In the genomic region with DNA sequence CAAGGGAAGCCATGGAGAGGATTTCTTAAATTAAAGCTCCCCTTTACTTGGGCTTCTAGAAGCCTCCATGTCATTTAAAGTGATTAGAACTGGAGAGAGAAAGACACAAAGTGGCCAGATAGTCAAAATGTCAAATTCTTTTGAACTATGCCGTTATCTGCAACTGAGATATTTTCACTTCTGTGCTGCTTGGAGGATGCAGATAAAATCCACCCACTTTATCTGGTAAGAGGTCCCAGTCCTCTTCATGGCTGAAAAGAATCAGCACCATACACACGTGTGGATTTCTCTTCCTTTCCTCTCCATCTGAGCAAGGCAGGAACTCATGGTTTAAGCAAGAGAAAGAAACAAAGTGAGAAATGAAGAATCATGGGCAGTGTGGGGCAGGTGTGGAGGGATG, we compare ENCODE assay signal across 10 cellular contexts.
"Had no signal": no experiment of that assay in that cellular context is flagged by ENCODE, and none has a peak within 500 bp of the region (broad histone marks: within the 10 kb centered on the region; RNA-seq: fewer than 3 reads in every experiment).

No MANE protein-coding gene starts in this region.

- DNase-seq: amniotic stem cell; dorsolateral prefrontal cortex; foreskin keratinocyte; glutamatergic neuron; midbrain; nephron progenitor cell; nucleus accumbens; stimulated activated CD4-positive, alpha-beta T cell treated with anti-CD3 and anti-CD28 coated beads, Interleukin-2, amount 100 ng/mL, for 24 hours; stimulated activated naive CD8-positive, alpha-beta T cell treated with anti-CD3 and anti-CD28 coated beads, Interleukin-15, Interleukin-2, amounts not matched to agents 100 U/mL and 50 U/mL, for 24 hours had no signal

- H3K27me3 ChIP-seq: foreskin keratinocyte had no signal

- ATAC-seq: foreskin keratinocyte; stimulated activated naive CD8-positive, alpha-beta T cell treated with anti-CD3 and anti-CD28 coated beads, Interleukin-15, Interleukin-2, amounts not matched to agents 100 U/mL and 50 U/mL, for 24 hours had no signal

- H3K4me3 ChIP-seq: dorsolateral prefrontal cortex, lung had no signal

- H3K27ac ChIP-seq: dorsolateral prefrontal cortex, foreskin keratinocyte had no signal
